ENCODE assay signal across 9 cellular contexts in genomic region chr16:29613307-29614057, GRCh38. TPM values are rescaled to one million over a fixed set of nuclear protein-coding genes. Genes with fewer than 3 reads are reported as not detected.
A peak's percentile ranks its signal among the peaks of the same experiment; 100 is the strongest.
DNase-seq lines count a peak whose midpoint lies in the region; ATAC-seq, FAIRE-seq and TF ChIP-seq lines count a peak whose summit lies in the region.
"Not testable (repeated sequence)": the region's sequence is repeated elsewhere in the genome, so short reads cannot be mapped to it uniquely, and the experiment has no call there.
"Had no signal": no experiment of that assay in that cellular context is flagged by ENCODE, and none has a peak within 500 bp of the region (broad histone marks: within the 10 kb centered on the region; RNA-seq: fewer than 3 reads in every experiment).

No MANE protein-coding gene starts in this region.

- not testable (repeated sequence) for H3K27me3 ChIP-seq in bronchial epithelial cell (ENCODE audit: control insufficient read depth, insufficient read depth, low read length); iPS-20b (ENCODE audit: insufficient read depth, low read length); gastrocnemius medialis; aorta (ENCODE audit: control insufficient read depth in 1 of 2, insufficient read depth in 2 of 2, low read length in 1 of 2)

- TF ChIP-seq CTCF in bronchial epithelial cell (IDR thresholded peaks at IDR 0.05; ENCODE audit: insufficient read depth, low read length, severe bottlenecking); gastrocnemius medialis (IDR thresholded peaks at IDR 0.05 in 4 of 5, conservative IDR thresholded peaks at IDR 0.05 in 1 of 5): not testable (repeated sequence)

- intact Hi-C loops in gastrocnemius medialis (cut with DNase I; ENCODE audit: low total_unique reads), result loop anchor here (1.0 kb wide), 1 partner anchor 18 kb away; no protein-coding TSS in a partner anchor
- intact Hi-C loops in aorta (cut with DNase I), result not testable (repeated sequence)

- in situ Hi-C loops in gastrocnemius medialis (cut with MboI; ENCODE audit: low sequenced_read_pairs in 4 of 4), result not testable (repeated sequence)

- peak overlapping the region; percentile 82 for H3K4me3 ChIP-seq in bronchial epithelial cell (ENCODE audit: low read depth, low read length)
- peak overlapping the region; percentile 86 for H3K4me3 ChIP-seq in iPS-20b (ENCODE audit: low read length)
- peak overlapping the region; percentile 68 to 73 (median 71) for H3K4me3 ChIP-seq in gastrocnemius medialis
- peak overlapping the region in 1 of 2 donors; percentile 62 for H3K4me3 ChIP-seq in aorta (ENCODE audit: low read length in 2 of 2)

- H3K9ac ChIP-seq in iPS-20b (ENCODE audit: low read depth, low read length), result peak overlapping the region; percentile 80; the same call in 1 of the 2 replicates

- ATAC-seq in GM18502 (IDR thresholded peaks at IDR 0.05; ENCODE audit: poor library complexity, unreplicated experiment) (peak; percentile 44), HG03280 (IDR thresholded peaks at IDR 0.05; ENCODE audit: unreplicated experiment) (peak; percentile 45), gastrocnemius medialis (peak; percentile 32 to 59), aorta (ENCODE audit: low FRiP score) (peak; percentile 88)

- not testable (repeated sequence) for H3K36me3 ChIP-seq in bronchial epithelial cell (ENCODE audit: control insufficient read depth, insufficient read depth, low read length); iPS-20b (ENCODE audit: insufficient read depth, low read depth, low read length); gastrocnemius medialis; aorta (ENCODE audit: control insufficient read depth in 1 of 2, insufficient read depth in 2 of 2, low read length in 1 of 2)

- TF ChIP-seq POLR2A in gastrocnemius medialis (IDR thresholded peaks at IDR 0.05), result peak; percentile 82 to 83

- DNase-seq in NCI-H510A (lab: John Stamatoyannopoulos, UW) (peak; percentile 71), bronchial epithelial cell (ENCODE audit: low read depth) (peak; percentile 34), gastrocnemius medialis (peak; percentile 65 to 75), aorta (peak; percentile 88 to 94)
- peak; percentile 74 for DNase-seq in activated CD4-positive, CD25-positive, alpha-beta regulatory T cell treated with anti-CD3 and anti-CD28 coated beads, Interleukin-2, amount 50 U/mL, for 16 hours (ENCODE audit: low read depth, low spot score)

- H3K4me1 ChIP-seq in iPS-20b (ENCODE audit: insufficient read depth, low read length); gastrocnemius medialis; aorta (ENCODE audit: control insufficient read depth in 1 of 2, insufficient read depth in 2 of 2, low read length in 2 of 2): not testable (repeated sequence)

- H3K9me3 ChIP-seq in iPS-20b (ENCODE audit: insufficient read depth, low read depth, low read length); gastrocnemius medialis; aorta (ENCODE audit: control insufficient read depth, low read length): not testable (repeated sequence)

- not testable (repeated sequence) for H3K27ac ChIP-seq in iPS-20b (ENCODE audit: low read length); aorta (ENCODE audit: low read depth in 1 of 2, low read length in 2 of 2)
- peak overlapping the region; percentile 54 to 73 (median 56) for H3K27ac ChIP-seq in gastrocnemius medialis

- not testable (repeated sequence) for FAIRE-seq in bronchial epithelial cell (lab: Jason Lieb, UNC)

- WGBS in aorta, 2 donors, result 3 to 4% methylated on average over 78 to 100 of the region's 100 CpGs

RNA-seq across cellular contexts. Expression of gene SPN, which starts 49.6 kb away (rescaled TPM):
- total RNA-seq in bronchial epithelial cell (not detected in 2 replicates), gastrocnemius medialis (under 1 TPM in 3 of 4 donors, not detected in 1; 0.12 to 0.88 (median 0.84) TPM), aorta (1 to 10 TPM; 2.5 to 5.2 TPM)
- polyA plus RNA-seq in aorta, result under 1 TPM in 1 of 2 donors, not detected in 1; 0.88 TPM
- total RNA-seq: glomerular endothelial cell had no signal

Comparison
In these comparisons a context has a peak if more than half of its experiments do, and no peak if none do; other contexts are left out.
1. DNase-seq: peak in every context shown above with its lines; median percentile 91 in aorta; 74 in activated CD4-positive, CD25-positive, alpha-beta regulatory T cell treated with anti-CD3 and anti-CD28 coated beads, Interleukin-2, amount 50 U/mL, for 16 hours; 71 in NCI-H510A; 70 in gastrocnemius medialis; 34 in bronchial epithelial cell.